ENCODE assay signal across 1 cellular context in genomic region chr10:77564781-77565589, GRCh38.
TF ChIP-seq lines count a peak whose summit lies in the region.

No MANE protein-coding gene starts in this region.

TF ChIP-seq in GM23338, 12 proteins besides CTCF, POLR2A, EP300 and RAD21 (continued from another document):
- TF ChIP-seq ZNF462 (CRISPR knock-in tag; IDR thresholded peaks at IDR 0.05) (peak; percentile 66; the same call in 1 of the 2 replicates), ETS1 (IDR thresholded peaks at IDR 0.05) (no peak)
